In the genomic region with DNA sequence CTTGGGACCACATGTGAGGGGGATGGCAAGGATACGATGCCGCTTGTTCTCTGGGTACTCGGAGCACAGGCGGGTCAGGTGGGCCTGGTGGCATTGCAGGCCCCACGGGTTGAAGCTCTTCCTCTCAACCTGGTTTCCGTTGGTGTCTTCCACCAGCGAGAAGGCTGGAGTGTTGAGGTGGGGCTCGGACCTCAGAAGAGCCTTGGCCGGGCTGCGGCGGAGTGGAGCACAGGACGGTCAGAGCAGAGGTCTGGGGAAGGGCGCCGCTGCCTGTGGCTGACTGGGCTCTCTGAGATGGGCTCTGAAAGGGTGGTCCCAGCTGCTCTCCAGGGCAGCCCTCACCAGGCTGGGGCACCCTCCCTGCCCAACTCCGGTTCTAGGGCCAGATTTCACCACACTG, we compare ENCODE assay signal across 24 cellular contexts. TPM values are rescaled to one million over a fixed set of nuclear protein-coding genes. Genes with fewer than 3 reads are reported as not detected.
"Had no signal": no experiment of that assay in that cellular context is flagged by ENCODE, and none has a peak within 500 bp of the region (broad histone marks: within the 10 kb centered on the region; RNA-seq: fewer than 3 reads in every experiment).

No MANE protein-coding gene starts in this region.

- H3K9me3 ChIP-seq: ascending aorta, body of pancreas, Peyer's patch had no signal

- H3K36me3 ChIP-seq: ascending aorta, Peyer's patch had no signal

- H3K27ac Mint-ChIP-seq: activated B cell treated with CpG ODN at 0.5 μM for 24 hours; activated CD4-positive, alpha-beta memory T cell treated with anti-CD3 and anti-CD28 coated beads for 36 hours; activated CD4-positive, alpha-beta T cell treated with anti-CD3 and anti-CD28 coated beads, Interleukin-2, amount 10 ng/mL, durations not matched to agents 24 days and 14 days; activated naive CD4-positive, alpha-beta T cell treated with anti-CD3 and anti-CD28 coated beads, Interleukin-2, amount 50 U/mL, for 72 hours; activated naive CD8-positive, alpha-beta T cell treated with anti-CD3 and anti-CD28 coated beads, Interleukin-2, amount 50 U/mL, for 24 hours; T-helper 17 cell had no signal

- H3K27me3 ChIP-seq: ascending aorta, body of pancreas, Peyer's patch had no signal

- H3K9me3 Mint-ChIP-seq: activated B cell treated with CpG ODN at 0.5 μM for 24 hours; activated CD4-positive, alpha-beta memory T cell treated with anti-CD3 and anti-CD28 coated beads for 36 hours; activated CD4-positive, alpha-beta T cell treated with anti-CD3 and anti-CD28 coated beads, Interleukin-2, amount 10 ng/mL, durations not matched to agents 24 days and 14 days; activated naive CD4-positive, alpha-beta T cell treated with anti-CD3 and anti-CD28 coated beads, Interleukin-2, amount 50 U/mL, for 72 hours; activated naive CD8-positive, alpha-beta T cell treated with anti-CD3 and anti-CD28 coated beads, Interleukin-2, amount 50 U/mL, for 24 hours; activated T-cell treated with anti-CD3 and anti-CD28 coated beads, Interleukin-2, amount 50 U/mL, for 4 hours had no signal

- H3K36me3 Mint-ChIP-seq: activated CD4-positive, alpha-beta memory T cell treated with anti-CD3 and anti-CD28 coated beads for 36 hours; activated naive CD4-positive, alpha-beta T cell treated with anti-CD3 and anti-CD28 coated beads, Interleukin-2, amount 50 U/mL, for 72 hours had no signal

- H3K4me3 ChIP-seq: ascending aorta, body of pancreas, Peyer's patch had no signal

- DNase-seq: activated B cell treated with CpG ODN at 0.5 μM for 24 hours; activated CD4-positive, alpha-beta memory T cell treated with anti-CD3 and anti-CD28 coated beads for 36 hours; activated CD4-positive, alpha-beta T cell treated with anti-CD3 and anti-CD28 coated beads for 1 hour; activated CD4-positive, alpha-beta T cell treated with anti-CD3 and anti-CD28 coated beads, Interleukin-2, amount 10 ng/mL, durations not matched to agents 24 days and 14 days; activated CD8-positive, alpha-beta memory T cell treated with anti-CD3 and anti-CD28 coated beads for 24 hours; activated effector memory CD4-positive, alpha-beta T cell treated with anti-CD3 and anti-CD28 coated beads, Interleukin-2, amount 50 U/mL, for 16 hours; activated naive CD4-positive, alpha-beta T cell treated with Interleukin-2 at 50 U/mL for 16 hours; activated naive CD8-positive, alpha-beta T cell treated with anti-CD3 and anti-CD28 coated beads, Interleukin-2, amount 50 U/mL, for 24 hours; activated T-cell treated with anti-CD3 and anti-CD28 coated beads, Interleukin-2, amount 50 U/mL, for 4 hours; amniotic stem cell; body of pancreas; Kasumi-1; KBM-7; NCI-H1048; NCI-H187 treated with DMSO at 0.1 percent for 48 hours; NCI-H2081 treated with DMSO at 0.1 percent for 48 hours; NCI-H446; NCI-H524; Peyer's patch; SIG-M5; T-helper 17 cell; T-helper 9 cell had no signal

- H3K4me3 Mint-ChIP-seq: activated B cell treated with CpG ODN at 0.5 μM for 24 hours; activated CD4-positive, alpha-beta memory T cell treated with anti-CD3 and anti-CD28 coated beads for 36 hours; activated CD4-positive, alpha-beta T cell treated with anti-CD3 and anti-CD28 coated beads, Interleukin-2, amount 10 ng/mL, durations not matched to agents 24 days and 14 days; activated naive CD8-positive, alpha-beta T cell treated with anti-CD3 and anti-CD28 coated beads, Interleukin-2, amount 50 U/mL, for 24 hours; activated T-cell treated with anti-CD3 and anti-CD28 coated beads, Interleukin-2, amount 50 U/mL, for 4 hours; T-helper 17 cell had no signal

- H3K4me1 ChIP-seq: ascending aorta, Peyer's patch had no signal

- H3K27ac ChIP-seq: ascending aorta, Peyer's patch had no signal

- ATAC-seq: activated naive CD4-positive, alpha-beta T cell treated with anti-CD3 and anti-CD28 coated beads, Interleukin-2, amount 50 U/mL, for 72 hours; activated naive CD8-positive, alpha-beta T cell treated with anti-CD3 and anti-CD28 coated beads, Interleukin-2, amount 50 U/mL, for 24 hours; activated T-cell treated with anti-CD3 and anti-CD28 coated beads, Interleukin-2, amount 50 U/mL, for 4 hours; body of pancreas; T-helper 17 cell had no signal

- H3K27me3 Mint-ChIP-seq: activated naive CD8-positive, alpha-beta T cell treated with anti-CD3 and anti-CD28 coated beads, Interleukin-2, amount 50 U/mL, for 24 hours had no signal

RNA-seq across cellular contexts. Expression of gene IP6K3, which starts 20.0 kb away (rescaled TPM):
- total RNA-seq: activated B cell treated with CpG ODN at 0.5 μM for 24 hours; activated CD4-positive, alpha-beta memory T cell treated with anti-CD3 and anti-CD28 coated beads for 36 hours; activated CD4-positive, alpha-beta T cell treated with anti-CD3 and anti-CD28 coated beads, Interleukin-2, amount 10 ng/mL, durations not matched to agents 24 days and 14 days; activated naive CD4-positive, alpha-beta T cell treated with anti-CD3 and anti-CD28 coated beads, Interleukin-2, amount 50 U/mL, for 72 hours; activated T-cell treated with anti-CD3 and anti-CD28 coated beads, Interleukin-2, amount 50 U/mL, for 4 hours; ascending aorta; body of pancreas; T-helper 17 cell had no signal
